1 cellular context compared by ENCODE assay signal in genomic region chr7:80999180-80999579, GRCh38.
TF ChIP-seq lines count a peak whose summit lies in the region.

No MANE protein-coding gene starts in this region.

TF ChIP-seq in GM23338, 12 proteins besides CTCF, POLR2A, EP300 and RAD21 (continued from another document):
- TF ChIP-seq ZNF462 (CRISPR knock-in tag; IDR thresholded peaks at IDR 0.05), result no peak
- no peak for TF ChIP-seq NANOG (IDR thresholded peaks at IDR 0.05; ENCODE audit: borderline replicate concordance)
- TF ChIP-seq JUNB (IDR thresholded peaks at IDR 0.05; ENCODE audit: unreplicated experiment), result no peak
- no peak for TF ChIP-seq STAT1 (IDR thresholded peaks at IDR 0.05; ENCODE audit: unreplicated experiment)
